In genomic region chr2:105114551-105114950, GRCh38 we compare ENCODE assay signal across 8 cellular contexts.
DNase-seq lines count a peak whose midpoint lies in the region; ATAC-seq, FAIRE-seq and TF ChIP-seq lines count a peak whose summit lies in the region.

No MANE protein-coding gene starts in this region.

- no peak for TF ChIP-seq POLR2A in H54 (IDR thresholded peaks at IDR 0.05; ENCODE audit: low read depth, low read length)
- no peak for TF ChIP-seq POLR2A in adrenal gland (IDR thresholded peaks at IDR 0.05)

- no peak overlapping the region for H3K27ac Mint-ChIP-seq in Calu3 (ENCODE audit: unreplicated experiment)

- no TSS peak for BruUV-seq in Calu3 (replicated peaks; lab: Mats Ljungman, UMichigan)

- no peaks in the 10 kb centered on the region for H3K9me3 Mint-ChIP-seq in Calu3 (ENCODE audit: low read depth, unreplicated experiment)

- H3K4me1 Mint-ChIP-seq in Calu3 (ENCODE audit: low read depth, unreplicated experiment): no peaks in the 10 kb centered on the region

- no peaks in the 10 kb centered on the region for H3K4me1 ChIP-seq in adrenal gland (replicated peaks in 1 of 2)

- no peak overlapping the region for H3K4me3 ChIP-seq in adrenal gland

- H3K4me3 Mint-ChIP-seq in Calu3 (ENCODE audit: low read depth, unreplicated experiment): no peak overlapping the region

- ATAC-seq in HG03095 (IDR thresholded peaks at IDR 0.05; ENCODE audit: unreplicated experiment): no peak
- no peak for ATAC-seq in GM21717 (IDR thresholded peaks at IDR 0.05; ENCODE audit: unreplicated experiment)

- no peaks in the 10 kb centered on the region for H3K9me3 ChIP-seq in adrenal gland (replicated peaks in 1 of 3)

- 18 to 26% (median 24%) methylated on average over 4 of the region's 4 CpGs for WGBS in adrenal gland, 4 donors

- intact Hi-C loops in Calu3 (cut with micrococcal nuclease; ENCODE audit: unreplicated experiment): loop anchor here (1.0 to 10.0 kb wide), 4 partner anchors 64 to 438 kb away; no protein-coding TSS in a partner anchor
- intact Hi-C loops in adrenal gland (cut with DNase I): loop anchor here in 1 of 2 donors (2.0 kb wide), 1 partner anchor 124 kb away; no protein-coding TSS in a partner anchor

- TF ChIP-seq CTCF in Calu3 (IDR thresholded peaks at IDR 0.05; ENCODE audit: unreplicated experiment): peak; percentile 49
- peak; percentile 45 to 92 (median 62) for TF ChIP-seq CTCF in adrenal gland (IDR thresholded peaks at IDR 0.05)

- FAIRE-seq in H54 (lab: Jason Lieb, UNC): peak; percentile 41

- H3K27me3 ChIP-seq in adrenal gland: no peaks in the 10 kb centered on the region

- H3K27me3 Mint-ChIP-seq in Calu3 (ENCODE audit: unreplicated experiment): no peaks in the 10 kb centered on the region

- H3K27ac ChIP-seq in adrenal gland: no peak overlapping the region

- H3K36me3 ChIP-seq in adrenal gland (replicated peaks in 1 of 2): no peaks in the 10 kb centered on the region

- H3K36me3 Mint-ChIP-seq in Calu3 (ENCODE audit: insufficient read depth, unreplicated experiment): no peaks in the 10 kb centered on the region

- DNase-seq in Calu3: no peak
- peak; percentile 61 for DNase-seq in H54 (ENCODE audit: insufficient read length, low spot score)
- peak; percentile 62 for DNase-seq in NCI-H2171 treated with DMSO at 0.1 percent for 48 hours (lab: John Stamatoyannopoulos, UW)
- DNase-seq in adrenal gland: peak in 2 of 7 donors; percentile 32 to 59
- DNase-seq in hepatic stellate cell (ENCODE audit: low spot score): peak; percentile 74
- DNase-seq in stromal cell of bone marrow (ENCODE audit: low read depth): peak; percentile 39

- CTCF ChIA-PET in Calu3 (lab: Charles Lee): interaction anchor here (1.0 kb wide), 1 partner anchor 65 kb away, joined by 4 read pairs; no protein-coding TSS in a partner anchor
